In genomic region chr14:63760014-63760413, GRCh38 we compare ENCODE assay signal across 1 cellular context.
TF ChIP-seq lines count a peak whose summit lies in the region.

No MANE protein-coding gene starts in this region.

TF ChIP-seq in GM23338, 12 proteins besides CTCF, POLR2A, EP300 and RAD21 (continued from another document):
- TF ChIP-seq ZNF462 (CRISPR knock-in tag; IDR thresholded peaks at IDR 0.05) (no peak), NANOG (IDR thresholded peaks at IDR 0.05; ENCODE audit: borderline replicate concordance) (no peak), ZNF114 (CRISPR knock-in tag; IDR thresholded peaks at IDR 0.05) (no peak), ZNF331 (CRISPR knock-in tag; IDR thresholded peaks at IDR 0.05; ENCODE audit: low read depth) (no peak), EZH2phosphoT487 (IDR thresholded peaks at IDR 0.05; ENCODE audit: unreplicated experiment) (no peak), JUNB (IDR thresholded peaks at IDR 0.05; ENCODE audit: unreplicated experiment) (no peak)
TF ChIP-seq in GM23338: peak in this region for 0.
